24 cellular contexts compared by ENCODE assay signal in the genomic region with DNA sequence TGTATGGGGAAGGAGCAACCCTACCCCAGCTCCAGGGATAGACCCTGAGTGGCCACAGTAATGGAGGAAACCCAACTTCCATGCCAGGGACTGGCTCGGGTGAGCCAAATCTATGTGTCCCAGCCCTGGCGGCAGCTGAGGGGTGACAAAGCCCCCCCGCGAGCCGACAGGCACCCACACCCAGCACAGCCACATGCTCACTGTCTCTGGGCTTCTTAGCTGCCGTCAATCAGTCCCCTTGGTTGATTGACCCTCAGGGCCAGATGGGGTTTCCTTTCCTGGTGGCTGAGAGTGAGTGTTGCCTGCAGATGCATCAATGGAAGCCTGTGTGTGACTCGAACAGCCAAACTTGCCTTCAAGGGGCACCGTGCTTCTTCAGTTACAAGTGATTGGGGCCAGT. TPM values are rescaled to one million over a fixed set of nuclear protein-coding genes. Genes with fewer than 3 reads are reported as not detected.
A peak's percentile ranks its signal among the peaks of the same experiment; 100 is the strongest.
DNase-seq lines count a peak whose midpoint lies in the region; ATAC-seq and TF ChIP-seq lines count a peak whose summit lies in the region.
"Had no signal": no experiment of that assay in that cellular context is flagged by ENCODE, and none has a peak within 500 bp of the region (broad histone marks: within the 10 kb centered on the region; RNA-seq: fewer than 3 reads in every experiment).

No MANE protein-coding gene starts in this region.

- H2AFZ ChIP-seq in osteoblast (ENCODE audit: low read length): no peak overlapping the region

- H3K9me3 Mint-ChIP-seq in naive thymus-derived CD8-positive, alpha-beta T cell: peaks cover 0 to under 1% (median 0%) of the 10 kb centered on the region in 9 donors

- H3K27me3 Mint-ChIP-seq in naive thymus-derived CD8-positive, alpha-beta T cell: peaks cover 31 to 84% (median 58%) of the 10 kb centered on the region in 5 donors

- H3K4me1 Mint-ChIP-seq in naive thymus-derived CD8-positive, alpha-beta T cell: peaks cover 26 to 43% (median 29%) of the 10 kb centered on the region in 4 donors

- H3K4me3 Mint-ChIP-seq in naive thymus-derived CD8-positive, alpha-beta T cell: peak overlapping the region in 1 of 10 donors; percentile 19

- no peaks in the 10 kb centered on the region for H4K20me1 ChIP-seq in osteoblast (ENCODE audit: insufficient read depth, low read length)

- ATAC-seq in GM18519 (IDR thresholded peaks at IDR 0.05; ENCODE audit: low FRiP score, unreplicated experiment): no peak
- no peak for ATAC-seq in GM19463 (IDR thresholded peaks at IDR 0.05; ENCODE audit: unreplicated experiment)
- ATAC-seq in naive thymus-derived CD8-positive, alpha-beta T cell: no peak

- no peak overlapping the region for H3K27ac ChIP-seq in osteoblast (ENCODE audit: low read depth, low read length)
- H3K27ac ChIP-seq: 22Rv1, HL-60, KMS-11 had no signal

- H3K4me2 ChIP-seq in osteoblast (ENCODE audit: insufficient read depth, low read length): no peak overlapping the region
- H3K4me2 ChIP-seq: KMS-11 had no signal

- DNase-seq in NCI-H82 (lab: John Stamatoyannopoulos, UW) (peak; percentile 13), NCI-H82 treated with DMSO at 0.1 percent for 48 hours (lab: John Stamatoyannopoulos, UW; ENCODE audit: unreplicated experiment) (no peak), foreskin melanocyte (peak; percentile 61), osteoblast (ENCODE audit: insufficient read length, low spot score, missing footprints) (peak; percentile 69), NK-92 (lab: John Stamatoyannopoulos, UW; ENCODE audit: unreplicated experiment) (no peak)
- no peak for DNase-seq in naive thymus-derived CD8-positive, alpha-beta T cell
- DNase-seq: ACHN, C1 segment of cervical spinal cord, EL, NCI-H1092 treated with DMSO at 0.1 percent for 48 hours, NCI-H1436 treated with DMSO at 0.1 percent for 48 hours, NCI-H1930, NCI-H226, NCI-H510A treated with DMSO at 0.1 percent for 48 hours, NCI-H774, OCI-M1, Right ventricle myocardium superior had no signal

- POLR2A ChIA-PET in naive thymus-derived CD8-positive, alpha-beta T cell (lab: Charles Lee): no interaction called here

- no peaks in the 10 kb centered on the region for H3K79me2 ChIP-seq in osteoblast (ENCODE audit: insufficient read depth, low read length)

- H3K4me1 ChIP-seq in osteoblast (ENCODE audit: insufficient read depth, low read length): peaks cover 5% of the 10 kb centered on the region

- no peak overlapping the region for H3K27ac Mint-ChIP-seq in naive thymus-derived CD8-positive, alpha-beta T cell

- no peaks in the 10 kb centered on the region for H3K9me3 ChIP-seq in osteoblast (ENCODE audit: low read depth, low read length)
- H3K9me3 ChIP-seq: HAP-1 had no signal

- no peak overlapping the region for H3K4me3 ChIP-seq in osteoblast (ENCODE audit: insufficient read depth, low read length)
- H3K4me3 ChIP-seq: HAP-1 had no signal

- H3K36me3 Mint-ChIP-seq in naive thymus-derived CD8-positive, alpha-beta T cell: peaks cover 0 to 14% (median 6%) of the 10 kb centered on the region in 3 donors

- no peak for TF ChIP-seq CTCF in osteoblast (IDR thresholded peaks at IDR 0.05; ENCODE audit: extremely low read depth, low read depth, low read length)

- H3K27me3 ChIP-seq in osteoblast (ENCODE audit: insufficient read depth, low read length): peaks cover 42% of the 10 kb centered on the region

- no peaks in the 10 kb centered on the region for H3K36me3 ChIP-seq in osteoblast (ENCODE audit: insufficient read depth, low read length)
- H3K36me3 ChIP-seq: HAP-1 had no signal

RNA-seq across cellular contexts. Expression of a gene that starts 2.1 kb away (rescaled TPM):
- not detected in 2 replicates for total RNA-seq in osteoblast
- not detected for total RNA-seq in naive thymus-derived CD8-positive, alpha-beta T cell
- polyA plus RNA-seq in naive thymus-derived CD8-positive, alpha-beta T cell: not detected
- total RNA-seq: HT1080 had no signal

Comparison
In these comparisons a context has a peak if more than half of its experiments do, and no peak if none do; other contexts are left out.
1. DNase-seq: peak in NCI-H82 (single experiment), foreskin melanocyte (single experiment) and osteoblast (single experiment); none in NCI-H82 treated with DMSO at 0.1 percent for 48 hours (single experiment), naive thymus-derived CD8-positive, alpha-beta T cell (0 of 10) and NK-92 (single experiment).